In genomic region chr1:224535641-224536040, GRCh38 we compare ENCODE assay signal across 22 cellular contexts.
DNase-seq lines count a peak whose midpoint lies in the region; ATAC-seq, FAIRE-seq and TF ChIP-seq lines count a peak whose summit lies in the region.
"Had no signal": no experiment of that assay in that cellular context is flagged by ENCODE, and none has a peak within 500 bp of the region (broad histone marks: within the 10 kb centered on the region; RNA-seq: fewer than 3 reads in every experiment).

No MANE protein-coding gene starts in this region.

- POLR2A ChIA-PET in CD8-positive, alpha-beta memory T cell (lab: Charles Lee): no interaction called here
- POLR2A ChIA-PET in naive thymus-derived CD4-positive, alpha-beta T cell (lab: Charles Lee): no interaction called here

- H3K9me3 Mint-ChIP-seq in stimulated activated naive CD8-positive, alpha-beta T cell treated with anti-CD3 and anti-CD28 coated beads, Interleukin-15, amount 100 ng/mL, for 72 hours: no peaks in the 10 kb centered on the region
- H3K9me3 Mint-ChIP-seq in CD8-positive, alpha-beta memory T cell: no peaks in the 10 kb centered on the region
- no peaks in the 10 kb centered on the region for H3K9me3 Mint-ChIP-seq in naive thymus-derived CD4-positive, alpha-beta T cell

- no peaks in the 10 kb centered on the region for H3K36me3 ChIP-seq in body of pancreas (replicated peaks in 1 of 2; ENCODE audit: insufficient read depth in 1 of 2, low read depth in 2 of 2)
- no peaks in the 10 kb centered on the region for H3K36me3 ChIP-seq in CD8-positive, alpha-beta memory T cell (ENCODE audit: insufficient read depth, low read length)
- no peaks in the 10 kb centered on the region for H3K36me3 ChIP-seq in naive thymus-derived CD4-positive, alpha-beta T cell (ENCODE audit: control insufficient read depth in 2 of 3, insufficient read depth in 3 of 3, low read length in 3 of 3)

- no peaks in the 10 kb centered on the region for H3K27me3 ChIP-seq in body of pancreas
- H3K27me3 ChIP-seq in CD8-positive, alpha-beta memory T cell (ENCODE audit: insufficient read depth, low read length, poor library complexity, severe bottlenecking): no peaks in the 10 kb centered on the region
- no peaks in the 10 kb centered on the region for H3K27me3 ChIP-seq in naive thymus-derived CD4-positive, alpha-beta T cell (ENCODE audit: control insufficient read depth in 2 of 2, insufficient read depth in 2 of 2, low read length in 2 of 2)

- no peak overlapping the region for H3K4me3 ChIP-seq in body of pancreas
- H3K4me3 ChIP-seq in CD8-positive, alpha-beta memory T cell (ENCODE audit: low read length): no peak overlapping the region
- no peak overlapping the region for H3K4me3 ChIP-seq in naive thymus-derived CD4-positive, alpha-beta T cell (ENCODE audit: low read length)

- TF ChIP-seq POLR2A in body of pancreas (IDR thresholded peaks at IDR 0.05) (peak in 1 of 3 donors; percentile 17), GM12891 (IDR thresholded peaks at IDR 0.05; ENCODE audit: low read depth, low read length) (no peak)

- 23 to 30% methylated on average over 7 of the region's 7 CpGs for WGBS in body of pancreas, 2 donors

- TF ChIP-seq CTCF in body of pancreas (IDR thresholded peaks at IDR 0.05): no peak

- H3K27ac Mint-ChIP-seq in stimulated activated naive CD8-positive, alpha-beta T cell treated with anti-CD3 and anti-CD28 coated beads, Interleukin-15, amount 100 ng/mL, for 72 hours: no peak overlapping the region
- H3K27ac Mint-ChIP-seq in CD8-positive, alpha-beta memory T cell: peak overlapping the region in 1 of 8 donors; percentile 88
- H3K27ac Mint-ChIP-seq in naive thymus-derived CD4-positive, alpha-beta T cell: no peak overlapping the region
- H3K27ac Mint-ChIP-seq: H9 had no signal

- CTCF ChIA-PET in CD8-positive, alpha-beta memory T cell (lab: Charles Lee): no interaction called here
- CTCF ChIA-PET in naive thymus-derived CD4-positive, alpha-beta T cell (lab: Charles Lee): no interaction called here

- peaks cover 0 to 3% (median 1%) of the 10 kb centered on the region in 3 donors for H3K36me3 Mint-ChIP-seq in CD8-positive, alpha-beta memory T cell
- H3K36me3 Mint-ChIP-seq in naive thymus-derived CD4-positive, alpha-beta T cell: no peaks in the 10 kb centered on the region

- no peak for FAIRE-seq in GM12891 (lab: Jason Lieb, UNC)
- FAIRE-seq: RCC 7860 had no signal

- intact Hi-C loops in body of pancreas (cut with DNase I): no loop called here
- intact Hi-C loops in naive thymus-derived CD4-positive, alpha-beta T cell (cut with micrococcal nuclease): no loop called here

- no peak for DNase-seq in stimulated activated naive CD8-positive, alpha-beta T cell treated with anti-CD3 and anti-CD28 coated beads, Interleukin-15, amount 100 ng/mL, for 72 hours
- DNase-seq in stimulated activated naive CD8-positive, alpha-beta T cell treated with anti-CD3 and anti-CD28 coated beads, Interleukin-15, Interleukin-2, amounts not matched to agents 100 U/mL and 50 U/mL, for 24 hours: no peak
- peak; percentile 60 for DNase-seq in NCI-H2107 (lab: John Stamatoyannopoulos, UW)
- peak; percentile 52 to 83 (median 72) for DNase-seq in body of pancreas
- DNase-seq in OCI-M2 (lab: John Stamatoyannopoulos, UW; ENCODE audit: unreplicated experiment): no peak
- no peak for DNase-seq in CD8-positive, alpha-beta memory T cell
- no peak for DNase-seq in GM12891 (ENCODE audit: insufficient read length, low spot score)
- DNase-seq in naive thymus-derived CD4-positive, alpha-beta T cell: no peak
- DNase-seq: C1 segment of cervical spinal cord; Caco-2; EL; H9; Karpas-422; NCI-H1417 treated with DMSO at 0.1 percent for 48 hours; NCI-H2029 treated with DMSO at 0.1 percent for 48 hours; NCI-H2227 treated with DMSO at 0.1 percent for 48 hours; NCI-H526 treated with DMSO at 0.1 percent for 48 hours; NK-92 treated with Interleukin-12 subunit alpha and Interleukin-12 subunit beta, amount 100 ng/mL, for 24 hours; SW 1271; T-helper 2 cell had no signal

- ATAC-seq in stimulated activated naive CD8-positive, alpha-beta T cell treated with anti-CD3 and anti-CD28 coated beads, Interleukin-15, amount 100 ng/mL, for 72 hours: peak; percentile 26
- ATAC-seq in stimulated activated naive CD8-positive, alpha-beta T cell treated with anti-CD3 and anti-CD28 coated beads, Interleukin-15, Interleukin-2, amounts not matched to agents 100 U/mL and 50 U/mL, for 24 hours: no peak
- ATAC-seq in body of pancreas: peak; percentile 87
- ATAC-seq in naive thymus-derived CD4-positive, alpha-beta T cell: no peak
- ATAC-seq: Right ventricle myocardium inferior had no signal

- peak overlapping the region; percentile 34 to 52 (median 42) for H3K27ac ChIP-seq in body of pancreas
- H3K27ac ChIP-seq in CD8-positive, alpha-beta memory T cell (ENCODE audit: low read depth, low read length): no peak overlapping the region
- H3K27ac ChIP-seq in naive thymus-derived CD4-positive, alpha-beta T cell (ENCODE audit: low read depth, low read length): no peak overlapping the region

- H3K4me1 Mint-ChIP-seq in stimulated activated naive CD8-positive, alpha-beta T cell treated with anti-CD3 and anti-CD28 coated beads, Interleukin-15, amount 100 ng/mL, for 72 hours: no peaks in the 10 kb centered on the region
- H3K4me1 Mint-ChIP-seq in CD8-positive, alpha-beta memory T cell: no peaks in the 10 kb centered on the region
- H3K4me1 Mint-ChIP-seq in naive thymus-derived CD4-positive, alpha-beta T cell: peaks cover 0 to 4% (median 0%) of the 10 kb centered on the region in 7 donors

- peaks cover 13% of the 10 kb centered on the region for H3K27me3 Mint-ChIP-seq in stimulated activated naive CD8-positive, alpha-beta T cell treated with anti-CD3 and anti-CD28 coated beads, Interleukin-15, amount 100 ng/mL, for 72 hours
- peaks cover 6 to 15% of the 10 kb centered on the region in 2 donors for H3K27me3 Mint-ChIP-seq in CD8-positive, alpha-beta memory T cell
- peaks cover 9 to 54% (median 15%) of the 10 kb centered on the region in 5 donors for H3K27me3 Mint-ChIP-seq in naive thymus-derived CD4-positive, alpha-beta T cell

- peaks cover 33% of the 10 kb centered on the region for H3K4me1 ChIP-seq in body of pancreas
- no peaks in the 10 kb centered on the region for H3K4me1 ChIP-seq in CD8-positive, alpha-beta memory T cell (ENCODE audit: insufficient read depth, low read length)
- H3K4me1 ChIP-seq in naive thymus-derived CD4-positive, alpha-beta T cell (ENCODE audit: control insufficient read depth in 2 of 2, insufficient read depth in 2 of 2, low read length in 2 of 2): no peaks in the 10 kb centered on the region
- H3K4me1 ChIP-seq: Caco-2 had no signal

- H3K9me3 ChIP-seq in body of pancreas: no peaks in the 10 kb centered on the region
- no peaks in the 10 kb centered on the region for H3K9me3 ChIP-seq in CD8-positive, alpha-beta memory T cell (ENCODE audit: low read length)
- no peaks in the 10 kb centered on the region for H3K9me3 ChIP-seq in naive thymus-derived CD4-positive, alpha-beta T cell (ENCODE audit: control insufficient read depth in 2 of 3, low read length in 3 of 3)
- H3K9me3 ChIP-seq: Caco-2 had no signal

- H3K4me3 Mint-ChIP-seq in stimulated activated naive CD8-positive, alpha-beta T cell treated with anti-CD3 and anti-CD28 coated beads, Interleukin-15, amount 100 ng/mL, for 72 hours: no peak overlapping the region
- H3K4me3 Mint-ChIP-seq in CD8-positive, alpha-beta memory T cell: no peak overlapping the region
- H3K4me3 Mint-ChIP-seq in naive thymus-derived CD4-positive, alpha-beta T cell: no peak overlapping the region
- H3K4me3 Mint-ChIP-seq: H9 had no signal

TF ChIP-seq in GM12891, 5 proteins besides CTCF, POLR2A, EP300 and RAD21:
- TF ChIP-seq POLR2AphosphoS5 (IDR thresholded peaks at IDR 0.05; ENCODE audit: low read depth, low read length) (no peak), TAF1 (IDR thresholded peaks at IDR 0.05; ENCODE audit: low read depth, low read length) (no peak), SPI1 (IDR thresholded peaks at IDR 0.05; ENCODE audit: low read depth, low read length) (no peak), POU2F2 (IDR thresholded peaks at IDR 0.05; ENCODE audit: low read depth, low read length) (no peak)

Comparison
In these comparisons a context has a peak if more than half of its experiments do, and no peak if none do; other contexts are left out.
1. ATAC-seq: peak in stimulated activated naive CD8-positive, alpha-beta T cell treated with anti-CD3 and anti-CD28 coated beads, Interleukin-15, amount 100 ng/mL, for 72 hours (single experiment) and body of pancreas (single experiment); none in stimulated activated naive CD8-positive, alpha-beta T cell treated with anti-CD3 and anti-CD28 coated beads, Interleukin-15, Interleukin-2, amounts not matched to agents 100 U/mL and 50 U/mL, for 24 hours (single experiment) and naive thymus-derived CD4-positive, alpha-beta T cell (single experiment).
2. DNase-seq: peak in NCI-H2107 (single experiment) and body of pancreas (4 of 4); none in stimulated activated naive CD8-positive, alpha-beta T cell treated with anti-CD3 and anti-CD28 coated beads, Interleukin-15, amount 100 ng/mL, for 72 hours (0 of 2), stimulated activated naive CD8-positive, alpha-beta T cell treated with anti-CD3 and anti-CD28 coated beads, Interleukin-15, Interleukin-2, amounts not matched to agents 100 U/mL and 50 U/mL, for 24 hours (single experiment), OCI-M2 (single experiment), CD8-positive, alpha-beta memory T cell (0 of 5), GM12891 (single experiment) and naive thymus-derived CD4-positive, alpha-beta T cell (0 of 9).
3. H3K27ac ChIP-seq: peak in body of pancreas (4 of 4); none in CD8-positive, alpha-beta memory T cell (single experiment) and naive thymus-derived CD4-positive, alpha-beta T cell (single experiment).